Comparison of ENCODE assay signal across 8 cellular contexts in the genomic region with DNA sequence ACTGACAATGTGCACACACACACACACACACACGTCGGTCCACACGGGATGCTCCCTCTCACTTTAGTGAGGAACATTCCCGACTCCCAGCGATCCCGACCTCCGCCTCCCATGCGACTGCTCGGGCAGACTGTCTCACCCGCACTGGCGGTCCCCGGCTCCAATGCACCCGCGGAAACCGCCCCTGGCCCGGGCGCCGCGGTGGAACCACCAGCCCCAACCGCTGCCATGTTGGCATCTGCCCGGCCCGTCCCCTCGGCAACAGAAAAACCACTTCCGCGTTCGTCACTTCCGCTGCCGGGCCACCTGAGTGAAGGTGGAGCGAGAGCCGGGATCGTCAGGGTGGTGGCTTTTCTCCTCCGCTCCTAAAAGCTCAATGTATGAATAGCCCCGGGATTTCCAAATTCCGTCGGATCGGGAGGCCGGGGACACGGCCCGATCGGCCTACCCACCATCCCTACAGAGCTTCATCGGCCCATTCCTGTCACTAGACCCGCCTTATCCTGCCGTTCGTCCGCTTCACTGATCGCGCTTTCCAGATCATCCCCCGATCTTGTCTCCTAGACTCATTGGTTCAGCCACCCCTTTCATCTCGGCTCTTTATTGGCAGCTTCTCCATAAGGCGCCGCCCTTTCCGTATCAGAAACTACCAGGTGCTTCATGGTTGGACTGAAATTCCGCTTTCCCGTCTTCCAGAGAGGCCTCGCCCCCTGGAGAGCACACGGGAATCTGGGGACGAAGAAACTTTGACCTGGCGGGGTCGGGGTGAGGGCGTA. TPM values are rescaled to one million over a fixed set of nuclear protein-coding genes. Genes with fewer than 3 reads are reported as not detected.
DNase-seq lines count a peak whose midpoint lies in the region; ATAC-seq, FAIRE-seq and TF ChIP-seq lines count a peak whose summit lies in the region.

Gene SLC35A2, minus strand, starts transcription at position 240 of the 776 bp plus-strand sequence. Its CDS starts 10 bp downstream, at position 230.

- 0 to 26% methylated on average over 59 to 60 of the region's 60 CpGs for WGBS in pancreas, 2 donors

- H3K4me3 ChIP-seq in GM06990 (replicated peaks; ENCODE audit: low read depth, low read length) (peak within 1 kb of the TSS; percentile 73), pancreas (peak within 1 kb of the TSS; percentile 28 to 66 (median 43)), tibial artery (peak within 1 kb of the TSS; percentile 69 to 76)

- H3K27ac ChIP-seq in pancreas (peak within 1 kb of the TSS; percentile 38 to 84 (median 74)), tibial artery (peak within 1 kb of the TSS; percentile 77 to 79)

- ATAC-seq in HG02623 (IDR thresholded peaks at IDR 0.05; ENCODE audit: unreplicated experiment) = peak; percentile 64
- peak; percentile 85 for ATAC-seq in activated naive CD8-positive, alpha-beta T cell treated with anti-CD3 and anti-CD28 coated beads, Interleukin-2, amount 10 ng/mL, durations not matched to agents 7 days and 5 days (ENCODE audit: low read depth)
- peak; percentile 96 for ATAC-seq in Right ventricle myocardium superior (ENCODE audit: poor library complexity)
- ATAC-seq in pancreas = peak; percentile 92 to 96 (median 94)

- no peaks in the 10 kb centered on the region for H3K9me3 Mint-ChIP-seq in activated naive CD8-positive, alpha-beta T cell treated with anti-CD3 and anti-CD28 coated beads, Interleukin-2, amount 10 ng/mL, durations not matched to agents 7 days and 5 days

- H3K27me3 ChIP-seq in GM06990 (replicated peaks; ENCODE audit: control insufficient read depth, insufficient read depth, low read length) = no peaks in the 10 kb centered on the region
- H3K27me3 ChIP-seq in pancreas = no peaks in the 10 kb centered on the region
- no peaks in the 10 kb centered on the region for H3K27me3 ChIP-seq in tibial artery

- FAIRE-seq in pancreas (lab: Jason Lieb, UNC) = peak; percentile 20

- H3K4me1 Mint-ChIP-seq in activated naive CD8-positive, alpha-beta T cell treated with anti-CD3 and anti-CD28 coated beads, Interleukin-2, amount 10 ng/mL, durations not matched to agents 7 days and 5 days = peaks cover 26% of the 10 kb centered on the region

- H3K4me3 Mint-ChIP-seq in activated naive CD8-positive, alpha-beta T cell treated with anti-CD3 and anti-CD28 coated beads, Interleukin-2, amount 10 ng/mL, durations not matched to agents 7 days and 5 days = peak within 1 kb of the TSS; percentile 93

- intact Hi-C loops in Right ventricle myocardium superior (cut with DNase I) (no loop called here), pancreas (cut with DNase I) (no loop called here), tibial artery (cut with DNase I; ENCODE audit: low total_unique reads) (no loop called here)

- no peaks in the 10 kb centered on the region for H3K9me3 ChIP-seq in pancreas
- H3K9me3 ChIP-seq in tibial artery = no peaks in the 10 kb centered on the region

- no peaks in the 10 kb centered on the region for H3K36me3 Mint-ChIP-seq in activated naive CD8-positive, alpha-beta T cell treated with anti-CD3 and anti-CD28 coated beads, Interleukin-2, amount 10 ng/mL, durations not matched to agents 7 days and 5 days

- peak; percentile 81 for DNase-seq in GM06990 (ENCODE audit: extremely low read depth, insufficient read length)
- DNase-seq in NCI-H1417 treated with DMSO at 0.1 percent for 48 hours (lab: John Stamatoyannopoulos, UW) = peak; percentile 46
- DNase-seq in SW480 (ENCODE audit: low spot score) = peak; percentile 94
- DNase-seq in activated naive CD8-positive, alpha-beta T cell treated with anti-CD3 and anti-CD28 coated beads, Interleukin-2, amount 10 ng/mL, durations not matched to agents 7 days and 5 days = peak; percentile 87
- DNase-seq in Right ventricle myocardium superior = peak; percentile 88
- peak; percentile 75 to 89 (median 82) for DNase-seq in pancreas
- DNase-seq in tibial artery = peak; percentile 76 to 83

- no peak for TF ChIP-seq CTCF in GM06990 (IDR thresholded peaks at IDR 0.05; ENCODE audit: insufficient read depth, low read length, poor library complexity, severe bottlenecking)
- TF ChIP-seq CTCF in pancreas (IDR thresholded peaks at IDR 0.05) = no peak
- TF ChIP-seq CTCF in tibial artery (IDR thresholded peaks at IDR 0.05) = no peak

- H3K27me3 Mint-ChIP-seq in activated naive CD8-positive, alpha-beta T cell treated with anti-CD3 and anti-CD28 coated beads, Interleukin-2, amount 10 ng/mL, durations not matched to agents 7 days and 5 days = no peaks in the 10 kb centered on the region

- POLR2A ChIA-PET in activated naive CD8-positive, alpha-beta T cell treated with anti-CD3 and anti-CD28 coated beads, Interleukin-2, amount 10 ng/mL, durations not matched to agents 7 days and 5 days (lab: Charles Lee) = interaction anchor here (0.5 to 3.0 kb wide), 11 partner anchors 14 to 264 kb away, joined by 3 to 21 read pairs (median 5); partner anchors contain the start of genes PQBP1 and TIMM17B

- H3K36me3 ChIP-seq in GM06990 (ENCODE audit: control insufficient read depth, insufficient read depth, low read length) = peaks cover 13% of the 10 kb centered on the region
- no peaks in the 10 kb centered on the region for H3K36me3 ChIP-seq in pancreas
- H3K36me3 ChIP-seq in tibial artery = peaks cover 0 to 24% (median 3%) of the 10 kb centered on the region in 3 donors

- peak within 1 kb of the TSS; percentile 93 for H3K27ac Mint-ChIP-seq in activated naive CD8-positive, alpha-beta T cell treated with anti-CD3 and anti-CD28 coated beads, Interleukin-2, amount 10 ng/mL, durations not matched to agents 7 days and 5 days

- H3K4me1 ChIP-seq in pancreas (no peaks in the 10 kb centered on the region), tibial artery (peaks cover 0 to 12% (median 10%) of the 10 kb centered on the region in 4 donors)

RNA-seq across cellular contexts. Expression of gene SLC35A2, which starts in this region (rescaled TPM):
- 10 to 100 TPM; 12.7 to 14.1 TPM for total RNA-seq in activated naive CD8-positive, alpha-beta T cell treated with anti-CD3 and anti-CD28 coated beads, Interleukin-2, amount 10 ng/mL, durations not matched to agents 7 days and 5 days
- total RNA-seq in Right ventricle myocardium superior (12.9 TPM), pancreas (10 to 100 TPM in 5 of 6 donors, 1 to 10 TPM in 1; 9.9 to 20.6 (median 14.6) TPM)
- polyA plus RNA-seq in pancreas = 10 to 100 TPM in 1 of 2 donors, 1 to 10 TPM in 1; 7.1 to 16.0 TPM

Comparison
In these comparisons a context has a peak if more than half of its experiments do, and no peak if none do; other contexts are left out.
1. Peak in every context shown above with its lines: DNase-seq, ATAC-seq, H3K4me3 ChIP-seq and H3K27ac ChIP-seq.